Comparison of ENCODE assay signal across 9 cellular contexts in genomic region chr3:193869221-193870201, GRCh38.
DNase-seq lines count a peak whose midpoint lies in the region; ATAC-seq and TF ChIP-seq lines count a peak whose summit lies in the region.
"Had no signal": no experiment of that assay in that cellular context is flagged by ENCODE, and none has a peak within 500 bp of the region (broad histone marks: within the 10 kb centered on the region; RNA-seq: fewer than 3 reads in every experiment).

No MANE protein-coding gene starts in this region.

- TF ChIP-seq CTCF in Panc1 (IDR thresholded peaks at IDR 0.05) (no peak), neural crest cell (conservative IDR thresholded peaks at IDR 0.05) (no peak)

- H3K27me3 Mint-ChIP-seq in neural crest cell (ENCODE audit: low read depth) (peaks cover 37% of the 10 kb centered on the region), immature natural killer cell (ENCODE audit: low read depth in 3 of 3) (peaks cover 3 to 12% (median 5%) of the 10 kb centered on the region in 3 donors)

- POLR2A ChIA-PET in Panc1 (lab: Charles Lee): no interaction called here

- ATAC-seq in Panc1 (peak; percentile 83), esophagus mucosa (peak; percentile 19), GM19351 (IDR thresholded peaks at IDR 0.05; ENCODE audit: unreplicated experiment) (no peak), GM18907 (IDR thresholded peaks at IDR 0.05; ENCODE audit: unreplicated experiment) (no peak), HG03571 (IDR thresholded peaks at IDR 0.05; ENCODE audit: unreplicated experiment) (no peak)

- intact Hi-C loops in Panc1 (cut with micrococcal nuclease; ENCODE audit: unreplicated experiment): no loop called here

- H3K4me3 ChIP-seq in Panc1 (ENCODE audit: low read depth in 2 of 2, low read length in 2 of 2): peak overlapping the region in 1 of 2 experiments; percentile 14; a peak in 1 of 4 replicates

- in situ Hi-C loops in Panc1 (cut with HindIII; ENCODE audit: low pct_unique_long_range_greater_than_20kb, low sequenced_read_pairs): no loop called here

- peak overlapping the region; percentile 67 for H3K27ac ChIP-seq in Panc1 (ENCODE audit: low read length)
- H3K27ac ChIP-seq: KMS-11 had no signal

- no peaks in the 10 kb centered on the region for H3K27me3 ChIP-seq in Panc1 (ENCODE audit: control insufficient read depth, insufficient read depth, low read length)

- H3K4me3 Mint-ChIP-seq in neural crest cell: peak overlapping the region; percentile 62
- no peak overlapping the region for H3K4me3 Mint-ChIP-seq in immature natural killer cell

- DNase-seq in EL (peak; percentile 93), Panc1 (ENCODE audit: low read depth, low spot score) (no peak), neural crest cell (ENCODE audit: low read depth, low spot score) (peak; percentile 68), immature natural killer cell (no peak)

- H3K9me3 Mint-ChIP-seq in neural crest cell (no peaks in the 10 kb centered on the region), immature natural killer cell (no peaks in the 10 kb centered on the region)

- H3K36me3 ChIP-seq in Panc1 (ENCODE audit: control insufficient read depth, insufficient read depth, low read length): no peaks in the 10 kb centered on the region

- H3K36me3 Mint-ChIP-seq in neural crest cell (ENCODE audit: low read depth) (no peaks in the 10 kb centered on the region), immature natural killer cell (no peaks in the 10 kb centered on the region)

- H3K4me1 Mint-ChIP-seq in neural crest cell: peaks cover 60% of the 10 kb centered on the region
- no peaks in the 10 kb centered on the region for H3K4me1 Mint-ChIP-seq in immature natural killer cell

- no peaks in the 10 kb centered on the region for H3K9me3 ChIP-seq in Panc1 (ENCODE audit: control insufficient read depth, insufficient read depth, low read depth, low read length)

- H3K27ac Mint-ChIP-seq in neural crest cell (ENCODE audit: unreplicated experiment): peak overlapping the region; percentile 97
- H3K27ac Mint-ChIP-seq in immature natural killer cell: no peak overlapping the region

- no TSS peak for BruUV-seq in Panc1 (replicated peaks; lab: Mats Ljungman, UMichigan)

- peaks cover 37% of the 10 kb centered on the region for H3K4me1 ChIP-seq in Panc1 (ENCODE audit: control insufficient read depth, insufficient read depth, low read length)

- CTCF ChIA-PET in Panc1 (lab: Charles Lee): no interaction called here

Comparison
In these comparisons a context has a peak if more than half of its experiments do, and no peak if none do; other contexts are left out.
1. DNase-seq: peak in EL (single experiment) and neural crest cell (single experiment); none in Panc1 (single experiment) and immature natural killer cell (0 of 3).
2. ATAC-seq: peak in Panc1 (single experiment) and esophagus mucosa (single experiment); none in GM19351 (single experiment), GM18907 (single experiment) and HG03571 (single experiment).